In genomic region chr21:28992526-28993292, GRCh38 we compare ENCODE assay signal across 1 cellular context.
TF ChIP-seq lines count a peak whose summit lies in the region.

Gene LTN1 (minus strand): TSS chr21:28992877. CDS start chr21:28992805, 72 bp downstream.

TF ChIP-seq in K562, 482 proteins besides CTCF, POLR2A, EP300 and RAD21 (continued from another document and continues in another):
- TF ChIP-seq PHF8 (IDR thresholded peaks at IDR 0.05; ENCODE audit: borderline replicate concordance, low read length), result peak; percentile 96; the same call in 1 of the 2 replicates
- TF ChIP-seq ZNF232 (CRISPR knock-in tag; IDR thresholded peaks at IDR 0.05), result no peak
- TF ChIP-seq HMGN3 (IDR thresholded peaks at IDR 0.05; ENCODE audit: borderline replicate concordance, extremely low read depth, insufficient read length, low read depth, low read length), result peak; percentile 85
- no peak for TF ChIP-seq U2AF2 (optimal IDR thresholded peaks at IDR 0.05; ENCODE audit: low read depth, low read length)
- no peak for TF ChIP-seq TEAD2 (tag; IDR thresholded peaks at IDR 0.05)
- TF ChIP-seq RFX7 (CRISPR knock-in tag; IDR thresholded peaks at IDR 0.05), result no peak
- peak; percentile 62 for TF ChIP-seq SMAD1 (IDR thresholded peaks at IDR 0.05; ENCODE audit: low read depth, low read length, partially characterized antibody)
- TF ChIP-seq DIDO1 (tag; IDR thresholded peaks at IDR 0.05; ENCODE audit: low read depth), result peak; percentile 93
- 0 out of 2 replicates have a peak, but pooled peaks have one; percentile 68 for TF ChIP-seq ZC3H8 (IDR thresholded peaks at IDR 0.05)
- peak; percentile 75; the same call in 1 of the 2 replicates for TF ChIP-seq ETS1 (conservative IDR thresholded peaks at IDR 0.05; ENCODE audit: control insufficient read depth, low read depth, low read length)
- no peak for TF ChIP-seq PTTG1 (tag; IDR thresholded peaks at IDR 0.05; ENCODE audit: low read depth)
- TF ChIP-seq KDM5B (IDR thresholded peaks at IDR 0.05; ENCODE audit: insufficient replicate concordance, low read depth, low read length), result peak; percentile 88
- no peak for TF ChIP-seq KHSRP (IDR thresholded peaks at IDR 0.05)
- 0 out of 2 replicates have a peak, but pooled peaks have one; percentile 13 for TF ChIP-seq ZNF79 (CRISPR knock-in tag; IDR thresholded peaks at IDR 0.05; ENCODE audit: low read depth)
- no peak for TF ChIP-seq TSHZ1 (CRISPR knock-in tag; IDR thresholded peaks at IDR 0.05)
- peak; percentile 56 for TF ChIP-seq FIP1L1 (IDR thresholded peaks at IDR 0.05; ENCODE audit: low read depth, low read length, poor library complexity, severe bottlenecking)
- TF ChIP-seq KAT2B (IDR thresholded peaks at IDR 0.05; ENCODE audit: low read depth, low read length), result no peak
- no peak for TF ChIP-seq ZNF561 (CRISPR knock-in tag; conservative IDR thresholded peaks at IDR 0.05)
- no peak for TF ChIP-seq MCM3 (IDR thresholded peaks at IDR 0.05)
- no peak for TF ChIP-seq HOMEZ (CRISPR knock-in tag; IDR thresholded peaks at IDR 0.05)
- TF ChIP-seq ZNF24 (IDR thresholded peaks at IDR 0.05), result no peak; the same call in 1 of the 2 replicates
- TF ChIP-seq SRSF3 (IDR thresholded peaks at IDR 0.05; ENCODE audit: insufficient read depth, low read length), result no peak
- peak; percentile 82 for TF ChIP-seq TAF9B (IDR thresholded peaks at IDR 0.05; ENCODE audit: partially characterized antibody)
- no peak for TF ChIP-seq ZNF282 (CRISPR knock-in tag; IDR thresholded peaks at IDR 0.05)
- TF ChIP-seq MXI1 (IDR thresholded peaks at IDR 0.05; ENCODE audit: low read depth, low read length), result peak; percentile 88; the same call in 1 of the 2 replicates
- no peak for TF ChIP-seq NCOR1 (IDR thresholded peaks at IDR 0.05)
- TF ChIP-seq ZNF668 (CRISPR knock-in tag; IDR thresholded peaks at IDR 0.05), result no peak
- TF ChIP-seq POLR2B (IDR thresholded peaks at IDR 0.05; ENCODE audit: low read depth, partially characterized antibody), result peak; percentile 94
- TF ChIP-seq MTF1 (CRISPR knock-in tag; IDR thresholded peaks at IDR 0.05; ENCODE audit: borderline replicate concordance), result no peak
- TF ChIP-seq PREB (CRISPR knock-in tag; IDR thresholded peaks at IDR 0.05), result no peak
- TF ChIP-seq ZNF175 (CRISPR knock-in tag; IDR thresholded peaks at IDR 0.05; ENCODE audit: low read depth), result no peak; the same call in 1 of the 2 replicates
- no peak for TF ChIP-seq ZSCAN29 (IDR thresholded peaks at IDR 0.05)
- TF ChIP-seq THAP7 (CRISPR knock-in tag; IDR thresholded peaks at IDR 0.05), result peak; percentile 96
- 0 out of 2 replicates have a peak, but pooled peaks have one; percentile 21 for TF ChIP-seq ZNF592 (IDR thresholded peaks at IDR 0.05)
- TF ChIP-seq SRSF7 (optimal IDR thresholded peaks at IDR 0.05; ENCODE audit: low read depth, low read length), result no peak
- TF ChIP-seq RBM25 (IDR thresholded peaks at IDR 0.05; ENCODE audit: low read depth, low read length, severe bottlenecking), result peak; percentile 89
- TF ChIP-seq RERE (CRISPR knock-in tag; IDR thresholded peaks at IDR 0.05; ENCODE audit: borderline replicate concordance), result no peak
- no peak for TF ChIP-seq TAL1 (IDR thresholded peaks at IDR 0.05)
- no peak for TF ChIP-seq GATAD2B (IDR thresholded peaks at IDR 0.05; ENCODE audit: borderline replicate concordance)
- TF ChIP-seq ZNF347 (CRISPR knock-in tag; IDR thresholded peaks at IDR 0.05; ENCODE audit: low read depth), result no peak
- TF ChIP-seq HNRNPK (IDR thresholded peaks at IDR 0.05; ENCODE audit: low read depth, low read length, poor library complexity, severe bottlenecking), result no peak
- no peak for TF ChIP-seq ATF6 (CRISPR knock-in tag; IDR thresholded peaks at IDR 0.05)
- no peak for TF ChIP-seq NR4A1 (CRISPR knock-in tag; IDR thresholded peaks at IDR 0.05)
- no peak for TF ChIP-seq NR4A1 (tag; IDR thresholded peaks at IDR 0.05)
- TF ChIP-seq ZNF41 (CRISPR knock-in tag; conservative IDR thresholded peaks at IDR 0.05), result no peak
- peak; percentile 96 for TF ChIP-seq CXXC5 (CRISPR knock-in tag; IDR thresholded peaks at IDR 0.05)
- TF ChIP-seq MAFK (IDR thresholded peaks at IDR 0.05; ENCODE audit: low read length), result no peak; the same call in 1 of the 2 replicates
- no peak for TF ChIP-seq HDAC8 (tag; IDR thresholded peaks at IDR 0.05)
- peak; percentile 92 for TF ChIP-seq FOXP1 (CRISPR knock-in tag; IDR thresholded peaks at IDR 0.05)
